In the genomic region with DNA sequence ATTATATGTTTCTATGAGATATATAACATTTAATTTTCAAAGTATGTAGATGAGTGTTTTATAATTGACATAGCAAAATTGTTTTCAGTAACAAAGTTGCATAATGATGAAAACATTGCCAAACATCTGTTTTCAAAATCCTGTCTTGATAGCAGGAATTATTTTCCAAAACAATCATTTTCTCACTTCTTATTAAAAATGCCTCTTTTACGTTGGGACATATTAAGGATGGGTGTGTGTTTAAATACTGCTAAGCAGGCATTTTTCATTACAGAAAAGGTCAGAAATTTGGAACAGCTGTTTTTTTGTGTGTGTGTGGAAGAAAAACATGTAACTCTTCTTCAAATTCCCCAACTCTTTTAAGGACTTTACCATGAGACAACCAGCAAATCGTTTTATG, we compare ENCODE assay signal across 19 cellular contexts.
A peak's percentile ranks its signal among the peaks of the same experiment; 100 is the strongest.
DNase-seq lines count a peak whose midpoint lies in the region; ATAC-seq, FAIRE-seq and TF ChIP-seq lines count a peak whose summit lies in the region.
"Had no signal": no experiment of that assay in that cellular context is flagged by ENCODE, and none has a peak within 500 bp of the region (broad histone marks: within the 10 kb centered on the region; RNA-seq: fewer than 3 reads in every experiment).

No MANE protein-coding gene starts in this region.

- peaks cover 14% of the 10 kb centered on the region for H3K36me3 Mint-ChIP-seq in nephron (ENCODE audit: low read depth)
- no peaks in the 10 kb centered on the region for H3K36me3 Mint-ChIP-seq in CD14-positive monocyte

- H3K4me1 ChIP-seq in HepG2 (ENCODE audit: insufficient read depth, low read length), result peaks cover 22% of the 10 kb centered on the region
- no peaks in the 10 kb centered on the region for H3K4me1 ChIP-seq in right lobe of liver
- peaks cover 6% of the 10 kb centered on the region for H3K4me1 ChIP-seq in suprapubic skin

- H3K79me2 ChIP-seq in HepG2 (ENCODE audit: insufficient read depth, low read length), result no peaks in the 10 kb centered on the region

- H3K4me3 Mint-ChIP-seq in nephron (no peak overlapping the region), CD14-positive monocyte (no peak overlapping the region)
- H3K4me3 Mint-ChIP-seq: IgD-negative memory B cell had no signal

- H3K36me3 ChIP-seq in HepG2 (replicated peaks in 1 of 2; ENCODE audit: control insufficient read depth in 1 of 2, insufficient read depth in 2 of 2, low read length in 2 of 2) (no peaks in the 10 kb centered on the region), right lobe of liver (no peaks in the 10 kb centered on the region), suprapubic skin (no peaks in the 10 kb centered on the region)

- DNase-seq in HepG2 (ENCODE audit: low spot score) (no peak), right lobe of liver (no peak), fibroblast of mammary gland (ENCODE audit: low read depth) (peak; percentile 36), suprapubic skin (ENCODE audit: low spot score in 2 of 2) (no peak), SKM-1 (lab: John Stamatoyannopoulos, UW; ENCODE audit: unreplicated experiment) (no peak), CD14-positive monocyte (ENCODE audit: low spot score) (no peak)
- DNase-seq: COR-L47, Kasumi-1, MM.1S, NCI-H1105, NCI-H1694, NCI-H524, SHP77 treated with DMSO at 0.1 percent for 48 hours had no signal

- 56% methylated on average over 2 of the region's 2 CpGs for WGBS in HepG2 (ENCODE audit: low lambda C conversion rate)
- WGBS in right lobe of liver (ENCODE audit: insufficient coverage, low coverage, low lambda C conversion rate, missing lambda C conversion rate), result 26% methylated on average over 2 of the region's 2 CpGs
- WGBS in suprapubic skin, result 60% methylated on average over 2 of the region's 2 CpGs

- H3K4me2 ChIP-seq in HepG2 (ENCODE audit: low read depth, low read length), result no peak overlapping the region

- no peak overlapping the region for H2AFZ ChIP-seq in HepG2 (ENCODE audit: low read length)

- no peak for TF ChIP-seq EP300 in HepG2 (IDR thresholded peaks at IDR 0.05; ENCODE audit: low read depth in 2 of 2, low read length in 2 of 2)
- TF ChIP-seq EP300 in HepG2 (CRISPR knock-in tag; IDR thresholded peaks at IDR 0.05; ENCODE audit: borderline replicate concordance), result no peak
- TF ChIP-seq EP300 in suprapubic skin (IDR thresholded peaks at IDR 0.05), result no peak

- intact Hi-C loops in HepG2 (cut with micrococcal nuclease; ENCODE audit: unreplicated experiment), result no loop called here
- intact Hi-C loops in right lobe of liver (cut with DNase I), result no loop called here
- intact Hi-C loops in CD14-positive monocyte (cut with micrococcal nuclease), result no loop called here

- CTCF ChIA-PET in HepG2 (lab: Yijun Ruan, JAX; ENCODE audit: low intra/inter-chr PET ratio, low total read pairs), result no interaction called here

- no TSS peak for BruUV-seq in HepG2 (replicated peaks; lab: Mats Ljungman, UMichigan)

- H3K9me3 ChIP-seq in HepG2 (ENCODE audit: low read length) (peaks cover 13% of the 10 kb centered on the region), right lobe of liver (no peaks in the 10 kb centered on the region), suprapubic skin (no peaks in the 10 kb centered on the region)

- TF ChIP-seq CTCF in HepG2 (CRISPR knock-in tag; IDR thresholded peaks at IDR 0.05) (no peak), right lobe of liver (IDR thresholded peaks at IDR 0.05) (no peak), fibroblast of mammary gland (conservative IDR thresholded peaks at IDR 0.05; ENCODE audit: control insufficient read depth, insufficient read depth, low read depth, low read length) (no peak), nephron (IDR thresholded peaks at IDR 0.05; ENCODE audit: unreplicated experiment in 3 of 3) (no peak), suprapubic skin (IDR thresholded peaks at IDR 0.05) (no peak), CD14-positive monocyte (IDR thresholded peaks at IDR 0.05) (no peak)

- H3K9me3 Mint-ChIP-seq in nephron (peaks cover 13% of the 10 kb centered on the region), CD14-positive monocyte (peaks cover 0 to 7% (median 3%) of the 10 kb centered on the region in 7 donors)
- H3K9me3 Mint-ChIP-seq: IgD-negative memory B cell had no signal

- H3K4me3 ChIP-seq in HepG2 (replicated peaks in 1 of 3; ENCODE audit: insufficient read depth in 1 of 3, low read depth in 2 of 3, low read length in 3 of 3) (no peak overlapping the region), right lobe of liver (no peak overlapping the region), fibroblast of mammary gland (ENCODE audit: control insufficient read depth, low read depth, low read length) (no peak overlapping the region), suprapubic skin (no peak overlapping the region)

- FAIRE-seq in HepG2 (lab: Jason Lieb, UNC), result no peak
- FAIRE-seq: GM12892, H1, RCC 7860 had no signal

- ATAC-seq in HepG2, result no peak
- no peak for ATAC-seq in right lobe of liver
- ATAC-seq in HG03520 (IDR thresholded peaks at IDR 0.05; ENCODE audit: unreplicated experiment), result no peak

- H3K9ac ChIP-seq in HepG2 (ENCODE audit: insufficient read depth, low read depth, low read length), result no peak overlapping the region

- no peaks in the 10 kb centered on the region for H3K27me3 ChIP-seq in HepG2 (ENCODE audit: control insufficient read depth in 1 of 2, insufficient read depth in 2 of 2, low read length in 2 of 2)
- no peaks in the 10 kb centered on the region for H3K27me3 ChIP-seq in right lobe of liver
- no peaks in the 10 kb centered on the region for H3K27me3 ChIP-seq in suprapubic skin

- no peak overlapping the region for H3K27ac ChIP-seq in HepG2 (ENCODE audit: extremely low read length, insufficient read depth, low read length)
- H3K27ac ChIP-seq in right lobe of liver, result no peak overlapping the region
- H3K27ac ChIP-seq in suprapubic skin, result peak overlapping the region; percentile 51

- TF ChIP-seq RAD21 in HepG2 (CRISPR knock-in tag; IDR thresholded peaks at IDR 0.05), result no peak

- H3K27me3 Mint-ChIP-seq in nephron (ENCODE audit: low read depth), result peaks cover 3% of the 10 kb centered on the region
- H3K27me3 Mint-ChIP-seq in CD14-positive monocyte (ENCODE audit: low read depth in 3 of 3), result peaks cover 0 to 1% (median 0%) of the 10 kb centered on the region in 3 donors
- H3K27me3 Mint-ChIP-seq: IgD-negative memory B cell had no signal

- peaks cover 22% of the 10 kb centered on the region for H3K4me1 Mint-ChIP-seq in nephron
- H3K4me1 Mint-ChIP-seq in CD14-positive monocyte, result no peaks in the 10 kb centered on the region

- in situ Hi-C loops in HepG2 (cut with HindIII; ENCODE audit: extremely low pct_ligation_motif_present, low pct_unique_long_range_greater_than_20kb), result no loop called here

- peak overlapping the region; percentile 30 to 79 (median 77) for H3K27ac Mint-ChIP-seq in nephron
- no peak overlapping the region for H3K27ac Mint-ChIP-seq in CD14-positive monocyte
- H3K27ac Mint-ChIP-seq: IgD-negative memory B cell had no signal

- no peaks in the 10 kb centered on the region for H4K20me1 ChIP-seq in HepG2 (ENCODE audit: insufficient read depth, low read length)

- TF ChIP-seq POLR2A in HepG2 (IDR thresholded peaks at IDR 0.05; ENCODE audit: insufficient read depth in 1 of 2, low read depth in 2 of 2, low read length in 2 of 2), result no peak
- no peak for TF ChIP-seq POLR2A in right lobe of liver (IDR thresholded peaks at IDR 0.05)
- TF ChIP-seq POLR2A in suprapubic skin (IDR thresholded peaks at IDR 0.05), result no peak

- POLR2A ChIA-PET in HepG2 (lab: Yijun Ruan, JAX), result no interaction called here

TF ChIP-seq in HepG2, 621 proteins besides CTCF, POLR2A, EP300 and RAD21:
- TF ChIP-seq MAFK (conservative IDR thresholded peaks at IDR 0.05 in 1 of 2, IDR thresholded peaks at IDR 0.05 in 1 of 2; ENCODE audit: low read length in 2 of 2), result peak in 1 of 2 experiments; percentile 56; a peak in 3 of 4 replicates
- 0 out of 2 replicates have a peak, but pooled peaks have one; percentile 35 for TF ChIP-seq MAFF (IDR thresholded peaks at IDR 0.05; ENCODE audit: low read depth, low read length)
- no peak for TF ChIP-seq GATA4 (IDR thresholded peaks at IDR 0.05; ENCODE audit: borderline replicate concordance, low read depth)

Comparison
In these comparisons a context has a peak if more than half of its experiments do, and no peak if none do; other contexts are left out.
1. H3K27ac Mint-ChIP-seq: peak in nephron (3 of 3); none in CD14-positive monocyte (0 of 7).